10 cellular contexts compared by ENCODE assay signal in genomic region chr5:78367318-78367991, GRCh38. TPM values are rescaled to one million over a fixed set of nuclear protein-coding genes. Genes with fewer than 3 reads are reported as not detected.
A peak's percentile ranks its signal among the peaks of the same experiment; 100 is the strongest.
DNase-seq lines count a peak whose midpoint lies in the region; TF ChIP-seq lines count a peak whose summit lies in the region.
"Had no signal": no experiment of that assay in that cellular context is flagged by ENCODE, and none has a peak within 500 bp of the region (broad histone marks: within the 10 kb centered on the region; RNA-seq: fewer than 3 reads in every experiment).

No MANE protein-coding gene starts in this region.

- H3K27ac Mint-ChIP-seq in type B pancreatic cell, result no peak overlapping the region
- H3K27ac Mint-ChIP-seq: activated naive CD4-positive, alpha-beta T cell treated with anti-CD3 and anti-CD28 coated beads, Interleukin-2, amount 50 U/mL, for 72 hours had no signal

- no peak overlapping the region for H3K4me3 ChIP-seq in WERI-Rb-1 (ENCODE audit: low read depth, low read length)

- no peaks in the 10 kb centered on the region for H3K27me3 Mint-ChIP-seq in type B pancreatic cell
- H3K27me3 Mint-ChIP-seq: CD8-positive, alpha-beta memory T cell had no signal

- H3K9me3 ChIP-seq in WERI-Rb-1 (ENCODE audit: severe bottlenecking), result no peaks in the 10 kb centered on the region

- peak; percentile 6 for DNase-seq in stimulated activated CD4-positive, alpha-beta T cell treated with anti-CD3 and anti-CD28 coated beads, Interleukin-4, amount 100 ng/mL, for 24 hours
- no peak for DNase-seq in stimulated activated CD4-positive, alpha-beta T cell treated with anti-CD3 and anti-CD28 coated beads, Interleukin-2, amount 100 ng/mL, for 48 hours
- DNase-seq in NCI-H1417 (lab: John Stamatoyannopoulos, UW), result peak; percentile 53 to 90 (median 85)
- DNase-seq in WERI-Rb-1, result no peak
- DNase-seq in type B pancreatic cell (ENCODE audit: extremely low spot score, unreplicated experiment), result no peak
- DNase-seq in mesenteric fat pad (ENCODE audit: low spot score), result no peak
- DNase-seq in activated naive CD4-positive, alpha-beta T cell (lab: John Stamatoyannopoulos, UW), result no peak
- DNase-seq in activated naive CD4-positive, alpha-beta T cell treated with Interleukin-2 at 50 U/mL for 16 hours, result no peak
- DNase-seq: CD8-positive, alpha-beta memory T cell had no signal

- H3K36me3 Mint-ChIP-seq in type B pancreatic cell, result peaks cover 6% of the 10 kb centered on the region

- H3K9me3 Mint-ChIP-seq in type B pancreatic cell, result no peaks in the 10 kb centered on the region
- H3K9me3 Mint-ChIP-seq: activated naive CD4-positive, alpha-beta T cell treated with anti-CD3 and anti-CD28 coated beads, Interleukin-2, amount 50 U/mL, for 72 hours; CD8-positive, alpha-beta memory T cell had no signal

- H3K27ac ChIP-seq in WERI-Rb-1, result no peak overlapping the region

- TF ChIP-seq CTCF in WERI-Rb-1 (IDR thresholded peaks at IDR 0.05; ENCODE audit: low read depth, low read length) (peak; percentile 26; the same call in 1 of the 2 replicates), type B pancreatic cell (conservative IDR thresholded peaks at IDR 0.05) (peak; percentile 27)

- H3K4me1 Mint-ChIP-seq in type B pancreatic cell (ENCODE audit: unreplicated experiment), result peaks cover 19% of the 10 kb centered on the region

- H3K36me3 ChIP-seq in WERI-Rb-1, result no peaks in the 10 kb centered on the region

- no peak overlapping the region for H3K4me3 Mint-ChIP-seq in type B pancreatic cell

- no peaks in the 10 kb centered on the region for H3K27me3 ChIP-seq in WERI-Rb-1 (ENCODE audit: insufficient read depth, low read depth, severe bottlenecking)

RNA-seq across cellular contexts. Expression of gene SCAMP1, which starts 7.0 kb away (rescaled TPM):
- 41.3 and 50.8 TPM in 2 replicates for total RNA-seq in type B pancreatic cell (ENCODE audit: low replicate concordance)
- 33.8 TPM for total RNA-seq in mesenteric fat pad

Comparison
In these comparisons a context has a peak if more than half of its experiments do, and no peak if none do; other contexts are left out.
1. DNase-seq: peak in stimulated activated CD4-positive, alpha-beta T cell treated with anti-CD3 and anti-CD28 coated beads, Interleukin-4, amount 100 ng/mL, for 24 hours (single experiment) and NCI-H1417 (3 of 3); none in stimulated activated CD4-positive, alpha-beta T cell treated with anti-CD3 and anti-CD28 coated beads, Interleukin-2, amount 100 ng/mL, for 48 hours (0 of 2), WERI-Rb-1 (single experiment), type B pancreatic cell (single experiment), mesenteric fat pad (single experiment), activated naive CD4-positive, alpha-beta T cell (0 of 4) and activated naive CD4-positive, alpha-beta T cell treated with Interleukin-2 at 50 U/mL for 16 hours (single experiment).